ENCODE assay signal across 12 cellular contexts in genomic region chr6:52209672-52210626, GRCh38. TPM values are rescaled to one million over a fixed set of nuclear protein-coding genes. Genes with fewer than 3 reads are reported as not detected.
DNase-seq lines count a peak whose midpoint lies in the region; ATAC-seq and TF ChIP-seq lines count a peak whose summit lies in the region.
"Had no signal": no experiment of that assay in that cellular context is flagged by ENCODE, and none has a peak within 500 bp of the region (broad histone marks: within the 10 kb centered on the region; RNA-seq: fewer than 3 reads in every experiment).

No MANE protein-coding gene starts in this region.

- CTCF ChIA-PET in activated B cell treated with CpG ODN at 0.5 μM for 24 hours (lab: Charles Lee), result no interaction called here

- DNase-seq in activated B cell treated with CpG ODN at 0.5 μM for 24 hours (no peak), immature natural killer cell (no peak)
- no peak for DNase-seq in activated CD4-positive, alpha-beta T cell treated with anti-CD3 and anti-CD28 coated beads for 4 hours
- DNase-seq in activated CD4-positive, CD25-positive, alpha-beta regulatory T cell treated with anti-CD3 and anti-CD28 coated beads, Interleukin-2, amount 50 U/mL, for 72 hours, result no peak
- DNase-seq: activated naive CD4-positive, alpha-beta T cell treated with anti-CD3 and anti-CD28 coated beads, Interleukin-2, amount 50 U/mL, for 16 hours had no signal

- H3K4me1 Mint-ChIP-seq in activated B cell treated with CpG ODN at 0.5 μM for 24 hours, result no peaks in the 10 kb centered on the region
- H3K4me1 Mint-ChIP-seq in immature natural killer cell, result no peaks in the 10 kb centered on the region

- H3K27me3 Mint-ChIP-seq in activated B cell treated with CpG ODN at 0.5 μM for 24 hours, result peaks cover 2% of the 10 kb centered on the region
- H3K27me3 Mint-ChIP-seq in immature natural killer cell (ENCODE audit: low read depth in 3 of 3), result peaks cover 2 to 8% (median 7%) of the 10 kb centered on the region in 3 donors

- ATAC-seq in GM18909 (IDR thresholded peaks at IDR 0.05; ENCODE audit: poor library complexity, unreplicated experiment) (peak; percentile 77), GM21515 (IDR thresholded peaks at IDR 0.05; ENCODE audit: unreplicated experiment) (peak; percentile 79), HG03064 (IDR thresholded peaks at IDR 0.05; ENCODE audit: low read depth, unreplicated experiment) (peak; percentile 90), activated B cell treated with CpG ODN at 0.5 μM for 24 hours (ENCODE audit: low read depth) (peak; percentile 31)
- ATAC-seq: SK-N-SH treated with all-trans-retinoic acid at 6 μM for 48 hours had no signal

- no peak overlapping the region for H3K27ac Mint-ChIP-seq in activated B cell treated with CpG ODN at 0.5 μM for 24 hours
- H3K27ac Mint-ChIP-seq in immature natural killer cell, result no peak overlapping the region

- H3K36me3 Mint-ChIP-seq in activated B cell treated with CpG ODN at 0.5 μM for 24 hours (ENCODE audit: low read depth) (no peaks in the 10 kb centered on the region), immature natural killer cell (no peaks in the 10 kb centered on the region)

- H3K9me3 Mint-ChIP-seq in activated B cell treated with CpG ODN at 0.5 μM for 24 hours (no peaks in the 10 kb centered on the region), immature natural killer cell (peaks cover 0 to 4% (median 0%) of the 10 kb centered on the region in 6 donors)

- TF ChIP-seq CTCF in activated B cell treated with CpG ODN at 0.5 μM for 24 hours (IDR thresholded peaks at IDR 0.05), result no peak

- H3K4me3 Mint-ChIP-seq in activated B cell treated with CpG ODN at 0.5 μM for 24 hours (no peak overlapping the region), immature natural killer cell (no peak overlapping the region)

- intact Hi-C loops in activated B cell treated with CpG ODN at 0.5 μM for 24 hours (cut with micrococcal nuclease), result no loop called here

- POLR2A ChIA-PET in activated B cell treated with CpG ODN at 0.5 μM for 24 hours (lab: Charles Lee), result no interaction called here

RNA-seq across cellular contexts. Expression of gene IL17A, which starts 23.8 kb away (rescaled TPM):
- not detected in 2 replicates for total RNA-seq in activated B cell treated with CpG ODN at 0.5 μM for 24 hours
- polyA plus RNA-seq in immature natural killer cell, result under 1 TPM in 1 of 3 donors, not detected in 2; 0.19 TPM
- total RNA-seq: cerebellum, myocyte, ureter had no signal

RNA-seq across cellular contexts. Expression of gene IL17F, which starts 34.4 kb away (rescaled TPM):
- not detected in 2 replicates for total RNA-seq in activated B cell treated with CpG ODN at 0.5 μM for 24 hours
- polyA plus RNA-seq in immature natural killer cell, result not detected
- total RNA-seq: cerebellum, myocyte, ureter had no signal

Comparison
In these comparisons a context has a peak if more than half of its experiments do, and no peak if none do; other contexts are left out.
1. ATAC-seq: peak in every context shown above with its lines; median percentile 90 in HG03064; 79 in GM21515; 77 in GM18909; 31 in activated B cell treated with CpG ODN at 0.5 μM for 24 hours.